In genomic region chr10:110480387-110480786, GRCh38 we compare ENCODE assay signal across 26 cellular contexts.
"Had no signal": no experiment of that assay in that cellular context is flagged by ENCODE, and none has a peak within 500 bp of the region (broad histone marks: within the 10 kb centered on the region; RNA-seq: fewer than 3 reads in every experiment).

No MANE protein-coding gene starts in this region.

- H3K27ac ChIP-seq: brain microvascular endothelial cell, coronary artery, heart left ventricle, pancreas, psoas muscle, sigmoid colon, thoracic aorta, vagina had no signal

- FAIRE-seq: astrocyte, pancreas, small intestine had no signal

- H3K4me1 ChIP-seq: heart left ventricle, pancreas, psoas muscle, sigmoid colon, vagina had no signal

- H3K9me3 ChIP-seq: heart left ventricle, pancreas, psoas muscle, sigmoid colon, thoracic aorta, vagina had no signal

- ATAC-seq: activated CD4-positive, CD25-positive, alpha-beta regulatory T cell treated with anti-CD3 and anti-CD28 coated beads, Interleukin-2, amount 50 U/mL, for 24 hours; activated T-helper 17 cell treated with anti-CD3 and anti-CD28 coated beads, Interleukin-2, amount 50 U/mL, for 72 hours; esophagus mucosa; heart left ventricle; pancreas; psoas muscle; stimulated activated effector memory CD8-positive, alpha-beta T cell treated with anti-CD3 and anti-CD28 coated beads, Interleukin-12 subunit alpha, Interleukin-12 subunit beta, amount 100 ng/mL, for 72 hours had no signal

- H3K36me3 ChIP-seq: brain microvascular endothelial cell, heart left ventricle, pancreas, sigmoid colon, thoracic aorta, vagina had no signal

- H3K27me3 ChIP-seq: brain microvascular endothelial cell, heart left ventricle, pancreas, sigmoid colon, vagina had no signal

- DNase-seq: activated CD4-positive, alpha-beta T cell treated with anti-CD3 and anti-CD28 coated beads for 48 hours; activated CD4-positive, alpha-beta T cell treated with anti-CD3 and anti-CD28 coated beads, Interleukin-2, amount 50 U/mL, for 48 hours; activated CD8-positive, alpha-beta memory T cell treated with anti-CD3 and anti-CD28 coated beads, Interleukin-2, amount 50 U/mL, for 48 hours; activated gamma-delta T cell treated with Interleukin-2 at 50 U/mL for 16 hours; activated naive CD4-positive, alpha-beta T cell treated with anti-CD3 and anti-CD28 coated beads, Interleukin-2, amount 50 U/mL, for 16 hours; activated T-cell treated with anti-CD3 and anti-CD28 coated beads, Interleukin-2, amount 50 U/mL, for 24 hours; amniotic stem cell; brain microvascular endothelial cell; foreskin fibroblast; heart left ventricle; naive B cell; nephron progenitor cell; nucleus accumbens; pancreas; psoas muscle; sigmoid colon; stimulated activated CD4-positive, alpha-beta T cell treated with anti-CD3 and anti-CD28 coated beads, Interleukin-4, amount 100 ng/mL, for 24 hours had no signal

- H3K4me3 ChIP-seq: coronary artery, heart left ventricle, pancreas, psoas muscle, sigmoid colon, thoracic aorta, vagina had no signal
